7 cellular contexts compared by ENCODE assay signal in genomic region chr9:94554439-94555331, GRCh38. TPM values are rescaled to one million over a fixed set of nuclear protein-coding genes. Genes with fewer than 3 reads are reported as not detected.
DNase-seq lines count a peak whose midpoint lies in the region; ATAC-seq lines count a peak whose summit lies in the region.

TSS of gene PCAT7 (plus strand) at chr9:94555083.

- H3K9me3 ChIP-seq in endocrine pancreas (ENCODE audit: control insufficient read depth, low read length) = no peaks in the 10 kb centered on the region

- H3K4me1 ChIP-seq in endocrine pancreas (ENCODE audit: control insufficient read depth, insufficient read depth, low read length) = no peaks in the 10 kb centered on the region

- ATAC-seq in GM19455 (IDR thresholded peaks at IDR 0.05; ENCODE audit: unreplicated experiment) = peak; percentile 86
- ATAC-seq in HG03280 (IDR thresholded peaks at IDR 0.05; ENCODE audit: unreplicated experiment) = no peak
- no peak for ATAC-seq in GM21737 (IDR thresholded peaks at IDR 0.05; ENCODE audit: unreplicated experiment)

- peak; percentile 86 for DNase-seq in NCI-H1436 (lab: John Stamatoyannopoulos, UW)
- peak; percentile 49 for DNase-seq in SK-N-DZ (ENCODE audit: low spot score)
- DNase-seq in myocyte (ENCODE audit: low read depth) = peak; percentile 5

- peak within 1 kb of the TSS; percentile 38 for H3K9ac ChIP-seq in endocrine pancreas (ENCODE audit: control insufficient read depth, insufficient read depth, low read length)

- H3K27me3 ChIP-seq in endocrine pancreas (ENCODE audit: control insufficient read depth, insufficient read depth, low read length) = no peaks in the 10 kb centered on the region

- H3K4me3 ChIP-seq in endocrine pancreas (ENCODE audit: control insufficient read depth, insufficient read depth, low read length) = no peak within 1 kb of the TSS

- no peaks in the 10 kb centered on the region for H3K36me3 ChIP-seq in endocrine pancreas (ENCODE audit: control insufficient read depth, insufficient read depth, low read length)

RNA-seq across cellular contexts. Expression of gene PCAT7, which starts in this region (rescaled TPM):
- 0.16 and 1.2 TPM in 2 replicates for polyA plus RNA-seq in SK-N-DZ (2014; cell fraction: cytosol; rRNA removed)
- 0.28 TPM in 1 of 2 replicates, not detected in the other for polyA plus RNA-seq in SK-N-DZ (2014; cell fraction: nucleus; rRNA removed)
- not detected in 2 replicates for total RNA-seq in myocyte
- polyA plus RNA-seq in myocyte (2012) = 0.06 TPM

Comparison
In these comparisons a context has a peak if more than half of its experiments do, and no peak if none do; other contexts are left out.
1. Peak in DNase-seq in myocyte; RNA of the gene not detected or under 1 TPM.
2. DNase-seq: peak in every context shown above with its lines; median percentile 86 in NCI-H1436; 49 in SK-N-DZ; 5 in myocyte.